ENCODE assay signal across 8 cellular contexts in genomic region chr1:155562581-155563376, GRCh38. TPM values are rescaled to one million over a fixed set of nuclear protein-coding genes. Genes with fewer than 3 reads are reported as not detected.
A peak's percentile ranks its signal among the peaks of the same experiment; 100 is the strongest.
DNase-seq lines count a peak whose midpoint lies in the region; ATAC-seq, FAIRE-seq and TF ChIP-seq lines count a peak whose summit lies in the region.

Gene ASH1L, minus strand, starts transcription at chr1:155562803. Its CDS starts 41,284 bp downstream, at chr1:155521519.

- dilution Hi-C loops in keratinocyte (cut with MboI; ENCODE audit: extremely low pct_ligation_motif_present, low sequenced_read_pairs), result no loop called here

- H3K27me3 ChIP-seq in keratinocyte (ENCODE audit: control insufficient read depth, extremely low read depth, insufficient read depth, low read length), result no peaks in the 10 kb centered on the region

- DNase-seq in AG09309 (ENCODE audit: low read depth), result peak; percentile 67
- peak; percentile 96 for DNase-seq in NCI-H460 (ENCODE audit: extremely low read depth, low read depth)
- peak; percentile 90 for DNase-seq in activated CD4-positive, CD25-positive, alpha-beta regulatory T cell treated with anti-CD3 and anti-CD28 coated beads, Interleukin-2, amount 50 U/mL, for 72 hours
- DNase-seq in cerebellar cortex (ENCODE audit: low spot score), result peak; percentile 91
- DNase-seq in keratinocyte (ENCODE audit: low read depth, low spot score), result peak; percentile 62
- DNase-seq in stimulated activated CD4-positive, alpha-beta T cell treated with anti-CD3 and anti-CD28 coated beads, Interleukin-12 subunit alpha, Interleukin-12 subunit beta, amount 100 ng/mL, for 48 hours (ENCODE audit: low read depth in 2 of 3, low spot score in 1 of 3), result peak; percentile 83 to 92 (median 87)

- H3K79me2 ChIP-seq in keratinocyte (ENCODE audit: control insufficient read depth, insufficient read depth, low read length), result peaks cover 82% of the 10 kb centered on the region

- peaks cover 2% of the 10 kb centered on the region for H3K9me1 ChIP-seq in keratinocyte (ENCODE audit: control insufficient read depth, extremely low read depth, insufficient read depth, low read length)

- FAIRE-seq in keratinocyte (lab: Jason Lieb, UNC), result no peak

- ATAC-seq in GM19043 (IDR thresholded peaks at IDR 0.05; ENCODE audit: low read depth, unreplicated experiment) (peak; percentile 62), HG03354 (IDR thresholded peaks at IDR 0.05; ENCODE audit: poor library complexity, severe bottlenecking, unreplicated experiment) (peak; percentile 80)

- peak within 1 kb of the TSS; percentile 83 for H3K4me3 ChIP-seq in AG09309 (ENCODE audit: control insufficient read depth, low read depth, low read length)
- peak within 1 kb of the TSS; percentile 65 to 91 (median 83) for H3K4me3 ChIP-seq in keratinocyte (ENCODE audit: control insufficient read depth in 2 of 3, extremely low read depth in 1 of 3, insufficient read depth in 2 of 3, low read depth in 1 of 3, low read length in 3 of 3)

- peak within 1 kb of the TSS; percentile 96 for H3K9ac ChIP-seq in keratinocyte (ENCODE audit: control insufficient read depth, extremely low read depth, insufficient read depth, low read length)

- peaks cover 18% of the 10 kb centered on the region for H3K4me1 ChIP-seq in keratinocyte (ENCODE audit: control insufficient read depth, extremely low read depth, insufficient read depth, low read length)

- no peaks in the 10 kb centered on the region for H3K9me3 ChIP-seq in keratinocyte (ENCODE audit: control insufficient read depth, low read depth, low read length)

- peaks cover 3 to 9% of the 10 kb centered on the region in 2 experiments for H3K36me3 ChIP-seq in keratinocyte (ENCODE audit: control insufficient read depth in 2 of 2, extremely low read depth in 1 of 2, insufficient read depth in 2 of 2, low read length in 2 of 2)

- H3K4me2 ChIP-seq in keratinocyte (ENCODE audit: control insufficient read depth, extremely low read depth, insufficient read depth, low read depth, low read length), result peak within 1 kb of the TSS; percentile 97

- no peak for TF ChIP-seq CTCF in AG09309 (IDR thresholded peaks at IDR 0.05; ENCODE audit: control insufficient read depth, insufficient read depth, low read depth, low read length, missing control alignments)
- TF ChIP-seq CTCF in keratinocyte (optimal IDR thresholded peaks at IDR 0.05 in 1 of 3, IDR thresholded peaks at IDR 0.05 in 1 of 3, conservative IDR thresholded peaks at IDR 0.05 in 1 of 3; ENCODE audit: extremely low read depth in 1 of 3, insufficient read depth in 2 of 3, low read length in 3 of 3), result no peak

- H2AFZ ChIP-seq in keratinocyte (ENCODE audit: control insufficient read depth, low read length), result peak within 1 kb of the TSS; percentile 96

- H4K20me1 ChIP-seq in keratinocyte (ENCODE audit: control insufficient read depth, extremely low read depth, insufficient read depth, low read length), result peaks cover 3% of the 10 kb centered on the region

- peak within 1 kb of the TSS; percentile 94 for H3K27ac ChIP-seq in keratinocyte (ENCODE audit: control insufficient read depth, insufficient read depth, low read length)

RNA-seq across cellular contexts. Expression of gene ASH1L, which starts in this region (rescaled TPM):
- total RNA-seq in NCI-H460 (2014; rRNA removed; shearing (Covaris generic)), result 42.7 and 46.5 TPM in 2 replicates
- 16.2 and 23.7 TPM in 2 replicates for polyA plus RNA-seq in NCI-H460 (2014; cell fraction: nucleus; rRNA removed)
- polyA plus RNA-seq in keratinocyte, result 12.1 to 14.2 TPM (median 13.8 TPM) in 3 replicates
- 31.4 TPM for polyA plus RNA-seq in keratinocyte (2011; ENCODE audit: low read depth)
- polyA plus RNA-seq in keratinocyte (2011; cell fraction: cytosol; rRNA removed), result 6.0 and 10.5 TPM in 2 replicates
- 38.8 and 39.7 TPM in 2 replicates for polyA plus RNA-seq in keratinocyte (2011; cell fraction: nucleus; rRNA removed)
- polyA plus RNA-seq in keratinocyte (2012; ENCODE audit: low replicate concordance), result 9.4 and 11.5 TPM in 2 replicates
- polyA minus RNA-seq in keratinocyte, result 11.8 to 43.8 TPM (median 22.1 TPM) in 3 replicates
- 9.6 TPM for polyA minus RNA-seq in keratinocyte (2011; cell fraction: cytosol; rRNA and poly(A)+ RNA removed)
- polyA minus RNA-seq in keratinocyte (2011; cell fraction: nucleus; rRNA and poly(A)+ RNA removed), result 34.3 and 70.6 TPM in 2 replicates

Comparison
In these comparisons a context has a peak if more than half of its experiments do, and no peak if none do; other contexts are left out.
1. Peak in every context shown above with its lines: DNase-seq, ATAC-seq, H3K4me3 ChIP-seq and H3K27ac ChIP-seq.